ENCODE assay signal across 16 cellular contexts in genomic region chr11:73976451-73977151, GRCh38. TPM values are rescaled to one million over a fixed set of nuclear protein-coding genes. Genes with fewer than 3 reads are reported as not detected.
DNase-seq lines count a peak whose midpoint lies in the region; ATAC-seq, FAIRE-seq and TF ChIP-seq lines count a peak whose summit lies in the region.
"Had no signal": no experiment of that assay in that cellular context is flagged by ENCODE, and none has a peak within 500 bp of the region (broad histone marks: within the 10 kb centered on the region; RNA-seq: fewer than 3 reads in every experiment).

No MANE protein-coding gene starts in this region.

- TF ChIP-seq POLR2A in endothelial cell of umbilical vein (IDR thresholded peaks at IDR 0.05; ENCODE audit: low read depth, low read length), result no peak

- no peak overlapping the region for H3K4me2 ChIP-seq in endothelial cell of umbilical vein (ENCODE audit: insufficient read depth, low read length)

- H3K27me3 Mint-ChIP-seq in activated naive CD4-positive, alpha-beta T cell treated with anti-CD3 and anti-CD28 coated beads, Interleukin-2, amount 10 ng/mL, durations not matched to agents 7 days and 5 days, result no peaks in the 10 kb centered on the region
- H3K27me3 Mint-ChIP-seq in activated naive CD4-positive, alpha-beta T cell treated with anti-CD3 and anti-CD28 coated beads for 36 hours (ENCODE audit: low read depth), result no peaks in the 10 kb centered on the region
- no peaks in the 10 kb centered on the region for H3K27me3 Mint-ChIP-seq in T-helper 17 cell

- H3K9ac ChIP-seq in endothelial cell of umbilical vein (replicated peaks; ENCODE audit: extremely low read depth, insufficient read depth, low read length) (no peak overlapping the region), subcutaneous abdominal adipose tissue (ENCODE audit: low read length in 5 of 5) (no peak overlapping the region)

- no peak overlapping the region for H3K4me3 ChIP-seq in endothelial cell of umbilical vein (replicated peaks in 1 of 3; ENCODE audit: insufficient read depth in 1 of 3, low read depth in 1 of 3, low read length in 3 of 3)
- H3K4me3 ChIP-seq in subcutaneous abdominal adipose tissue (ENCODE audit: low read depth in 1 of 5, low read length in 5 of 5), result no peak overlapping the region
- H3K4me3 ChIP-seq: psoas muscle, SJSA1, tibial artery had no signal

- peak overlapping the region; percentile 99 for H3K27ac Mint-ChIP-seq in activated naive CD4-positive, alpha-beta T cell treated with anti-CD3 and anti-CD28 coated beads, Interleukin-2, amount 10 ng/mL, durations not matched to agents 7 days and 5 days
- no peak overlapping the region for H3K27ac Mint-ChIP-seq in activated naive CD4-positive, alpha-beta T cell treated with anti-CD3 and anti-CD28 coated beads for 36 hours
- peak overlapping the region; percentile 100 for H3K27ac Mint-ChIP-seq in T-helper 17 cell

- no peak for TF ChIP-seq CTCF in endothelial cell of umbilical vein (IDR thresholded peaks at IDR 0.05; ENCODE audit: extremely low read depth in 1 of 2, insufficient read depth in 1 of 2, low read depth in 1 of 2, low read length in 2 of 2)

- no peaks in the 10 kb centered on the region for H3K9me1 ChIP-seq in endothelial cell of umbilical vein (replicated peaks; ENCODE audit: control insufficient read depth, extremely low read depth, insufficient read depth, low read length)

- H3K9me3 ChIP-seq in T-helper 17 cell (ENCODE audit: control insufficient read depth, low read length, poor library complexity, severe bottlenecking), result no peaks in the 10 kb centered on the region
- no peaks in the 10 kb centered on the region for H3K9me3 ChIP-seq in endothelial cell of umbilical vein (replicated peaks; ENCODE audit: control insufficient read depth, insufficient read depth, low read length)
- no peaks in the 10 kb centered on the region for H3K9me3 ChIP-seq in subcutaneous abdominal adipose tissue (ENCODE audit: control insufficient read depth in 5 of 5, low read length in 5 of 5)
- H3K9me3 ChIP-seq: psoas muscle, SJSA1, tibial artery had no signal

- no TSS peak for BruUV-seq in endothelial cell of umbilical vein (replicated peaks; lab: Mats Ljungman, UMichigan)

- H3K4me1 ChIP-seq in endothelial cell of umbilical vein (ENCODE audit: control insufficient read depth, extremely low read depth, insufficient read depth, low read length), result no peaks in the 10 kb centered on the region
- peaks cover 0 to 80% (median 49%) of the 10 kb centered on the region in 5 donors for H3K4me1 ChIP-seq in subcutaneous abdominal adipose tissue (ENCODE audit: control insufficient read depth in 5 of 5, insufficient read depth in 5 of 5, low read length in 5 of 5)
- H3K4me1 ChIP-seq: SJSA1, tibial artery had no signal

- POLR2A ChIA-PET in endothelial cell of umbilical vein (lab: Charles Lee), result no interaction called here

- FAIRE-seq in endothelial cell of umbilical vein (lab: Jason Lieb, UNC), result no peak
- FAIRE-seq: astrocyte, D721Med had no signal

- intact Hi-C loops in activated naive CD4-positive, alpha-beta T cell treated with anti-CD3 and anti-CD28 coated beads for 36 hours (cut with micrococcal nuclease), result no loop called here
- intact Hi-C loops in endothelial cell of umbilical vein (cut with micrococcal nuclease), result no loop called here

- no peaks in the 10 kb centered on the region for H3K9me3 Mint-ChIP-seq in activated naive CD4-positive, alpha-beta T cell treated with anti-CD3 and anti-CD28 coated beads, Interleukin-2, amount 10 ng/mL, durations not matched to agents 7 days and 5 days
- no peaks in the 10 kb centered on the region for H3K9me3 Mint-ChIP-seq in activated naive CD4-positive, alpha-beta T cell treated with anti-CD3 and anti-CD28 coated beads for 36 hours

- ATAC-seq in T-helper 17 cell, result no peak
- ATAC-seq in left lobe of liver, result no peak
- ATAC-seq in GM21381 (IDR thresholded peaks at IDR 0.05; ENCODE audit: unreplicated experiment), result no peak
- ATAC-seq: psoas muscle had no signal

- dilution Hi-C loops in endothelial cell of umbilical vein (cut with MboI; ENCODE audit: extremely low pct_ligation_motif_present, low sequenced_read_pairs), result no loop called here

- peaks cover 86% of the 10 kb centered on the region for H3K4me1 Mint-ChIP-seq in activated naive CD4-positive, alpha-beta T cell treated with anti-CD3 and anti-CD28 coated beads, Interleukin-2, amount 10 ng/mL, durations not matched to agents 7 days and 5 days
- peaks cover 87% of the 10 kb centered on the region for H3K4me1 Mint-ChIP-seq in activated naive CD4-positive, alpha-beta T cell treated with anti-CD3 and anti-CD28 coated beads for 36 hours (ENCODE audit: low read depth)
- peaks cover 70% of the 10 kb centered on the region for H3K4me1 Mint-ChIP-seq in T-helper 17 cell

- H2AFZ ChIP-seq in endothelial cell of umbilical vein (ENCODE audit: low read depth, low read length), result no peak overlapping the region

- H4K20me1 ChIP-seq in endothelial cell of umbilical vein (replicated peaks; ENCODE audit: control insufficient read depth, extremely low read depth, insufficient read depth, low read length), result no peaks in the 10 kb centered on the region

- CTCF ChIA-PET in activated naive CD4-positive, alpha-beta T cell treated with anti-CD3 and anti-CD28 coated beads, Interleukin-2, amount 10 ng/mL, durations not matched to agents 7 days and 5 days (lab: Charles Lee), result interaction anchor here (1.1 kb wide), 1 partner anchor 28 kb away, joined by 3 read pairs; no protein-coding TSS in a partner anchor
- CTCF ChIA-PET in activated naive CD4-positive, alpha-beta T cell treated with anti-CD3 and anti-CD28 coated beads for 36 hours (lab: Charles Lee), result interaction anchor here (0.9 to 1.6 kb wide), 3 partner anchors 10 to 279 kb away, joined by 3 read pairs; no protein-coding TSS in a partner anchor
- CTCF ChIA-PET in endothelial cell of umbilical vein (lab: Charles Lee), result no interaction called here

- H3K79me2 ChIP-seq in endothelial cell of umbilical vein (ENCODE audit: control insufficient read depth, insufficient read depth, low read length), result no peaks in the 10 kb centered on the region

- peaks cover 0 to 10% of the 10 kb centered on the region in 2 experiments for H3K36me3 ChIP-seq in endothelial cell of umbilical vein (ENCODE audit: control insufficient read depth in 2 of 2, extremely low read depth in 1 of 2, insufficient read depth in 2 of 2, low read length in 2 of 2)
- peaks cover 0 to 59% (median 52%) of the 10 kb centered on the region in 5 donors for H3K36me3 ChIP-seq in subcutaneous abdominal adipose tissue (ENCODE audit: control insufficient read depth in 5 of 5, insufficient read depth in 5 of 5, low read length in 5 of 5)
- H3K36me3 ChIP-seq: SJSA1 had no signal

- peaks cover 90% of the 10 kb centered on the region for H3K36me3 Mint-ChIP-seq in activated naive CD4-positive, alpha-beta T cell treated with anti-CD3 and anti-CD28 coated beads, Interleukin-2, amount 10 ng/mL, durations not matched to agents 7 days and 5 days
- H3K36me3 Mint-ChIP-seq in activated naive CD4-positive, alpha-beta T cell treated with anti-CD3 and anti-CD28 coated beads for 36 hours (ENCODE audit: low read depth), result peaks cover 64% of the 10 kb centered on the region
- H3K36me3 Mint-ChIP-seq in T-helper 17 cell (ENCODE audit: low read depth), result peaks cover 17% of the 10 kb centered on the region

- no peaks in the 10 kb centered on the region for H3K27me3 ChIP-seq in endothelial cell of umbilical vein (ENCODE audit: control insufficient read depth in 2 of 2, insufficient read depth in 2 of 2, low read length in 2 of 2)
- no peaks in the 10 kb centered on the region for H3K27me3 ChIP-seq in subcutaneous abdominal adipose tissue (ENCODE audit: control insufficient read depth in 5 of 5, insufficient read depth in 4 of 5, low read length in 5 of 5)
- H3K27me3 ChIP-seq: SJSA1, tibial artery had no signal

- H3K27ac ChIP-seq in endothelial cell of umbilical vein (ENCODE audit: insufficient read depth, low read depth, low read length) (no peak overlapping the region), subcutaneous abdominal adipose tissue (ENCODE audit: low read depth, low read length) (peak overlapping the region; percentile 1)
- H3K27ac ChIP-seq: psoas muscle, SJSA1, tibial artery had no signal

- no peak for DNase-seq in activated naive CD4-positive, alpha-beta T cell treated with anti-CD3 and anti-CD28 coated beads, Interleukin-2, amount 10 ng/mL, durations not matched to agents 7 days and 5 days
- no peak for DNase-seq in activated naive CD4-positive, alpha-beta T cell treated with anti-CD3 and anti-CD28 coated beads for 36 hours
- DNase-seq in T-helper 17 cell (no peak), endothelial cell of umbilical vein (ENCODE audit: low read depth, low spot score) (no peak), left lobe of liver (ENCODE audit: low spot score) (no peak), NCI-H2081 treated with DMSO at 0.1 percent for 48 hours (lab: John Stamatoyannopoulos, UW) (no peak)
- DNase-seq: dermis blood vessel endothelial cell, NCI-H1694, NCI-H446, tibial artery had no signal

- no peak overlapping the region for H3K4me3 Mint-ChIP-seq in activated naive CD4-positive, alpha-beta T cell treated with anti-CD3 and anti-CD28 coated beads, Interleukin-2, amount 10 ng/mL, durations not matched to agents 7 days and 5 days
- no peak overlapping the region for H3K4me3 Mint-ChIP-seq in activated naive CD4-positive, alpha-beta T cell treated with anti-CD3 and anti-CD28 coated beads for 36 hours
- H3K4me3 Mint-ChIP-seq in T-helper 17 cell, result peak overlapping the region; percentile 100

RNA-seq across cellular contexts. Expression of gene UCP2, which starts 6.0 kb away (rescaled TPM):
- 100 to 1,000 TPM; 149 to 157 TPM for total RNA-seq in activated naive CD4-positive, alpha-beta T cell treated with anti-CD3 and anti-CD28 coated beads for 36 hours
- total RNA-seq in T-helper 17 cell, result 100 to 1,000 TPM; 701 to 919 TPM
- total RNA-seq in endothelial cell of umbilical vein, result 12.1 and 16.5 TPM in 2 replicates
- polyA plus RNA-seq in endothelial cell of umbilical vein, result 21.4 and 24.0 TPM in 2 replicates
- polyA plus RNA-seq in endothelial cell of umbilical vein (2011; cell fraction: cytosol; rRNA removed), result 15.8 and 15.9 TPM in 2 replicates
- 7.3 and 9.4 TPM in 2 replicates for polyA plus RNA-seq in endothelial cell of umbilical vein (2011; cell fraction: nucleus; rRNA removed)
- 7.5 and 17.3 TPM in 2 replicates for polyA plus RNA-seq in endothelial cell of umbilical vein (2012)
- 23.4 and 30.6 TPM in 2 replicates for polyA minus RNA-seq in endothelial cell of umbilical vein
- 101 TPM for polyA minus RNA-seq in endothelial cell of umbilical vein (2011; cell fraction: cytosol; rRNA and poly(A)+ RNA removed)
- polyA minus RNA-seq in endothelial cell of umbilical vein (2011; cell fraction: nucleus; rRNA and poly(A)+ RNA removed), result 7.5 and 8.0 TPM in 2 replicates
- 6.1 TPM for total RNA-seq in left lobe of liver

RNA-seq across cellular contexts. Expression of gene DNAJB13, which starts 25.8 kb away (rescaled TPM):
- total RNA-seq in activated naive CD4-positive, alpha-beta T cell treated with anti-CD3 and anti-CD28 coated beads for 36 hours, result under 1 TPM in 1 of 2 experiments, not detected in 1; 0.26 TPM
- total RNA-seq in T-helper 17 cell (under 1 TPM in 1 of 2 donors, not detected in 1; 0.40 TPM), endothelial cell of umbilical vein (0.46 TPM in 1 of 2 replicates, not detected in the other), left lobe of liver (not detected)
- polyA plus RNA-seq in endothelial cell of umbilical vein, result 0.07 TPM in 1 of 2 replicates, not detected in the other
- polyA plus RNA-seq in endothelial cell of umbilical vein (2011; cell fraction: cytosol; rRNA removed), result 0.07 TPM in 1 of 2 replicates, not detected in the other
- 0.22 TPM in 1 of 2 replicates, not detected in the other for polyA plus RNA-seq in endothelial cell of umbilical vein (2011; cell fraction: nucleus; rRNA removed)
- not detected in 2 replicates for polyA plus RNA-seq in endothelial cell of umbilical vein (2012)
- polyA minus RNA-seq in endothelial cell of umbilical vein, result not detected in 2 replicates
- polyA minus RNA-seq in endothelial cell of umbilical vein (2011; cell fraction: cytosol; rRNA and poly(A)+ RNA removed), result not detected
- not detected in 2 replicates for polyA minus RNA-seq in endothelial cell of umbilical vein (2011; cell fraction: nucleus; rRNA and poly(A)+ RNA removed)
- total RNA-seq: dermis blood vessel endothelial cell, psoas muscle, SJSA1 had no signal

RNA-seq across cellular contexts. Expression of gene UCP3, which starts 32.3 kb away (rescaled TPM):
- total RNA-seq in activated naive CD4-positive, alpha-beta T cell treated with anti-CD3 and anti-CD28 coated beads for 36 hours, result under 1 TPM; 0.32 to 0.83 TPM
- 1 to 10 TPM; 5.5 to 6.0 TPM for total RNA-seq in T-helper 17 cell
- total RNA-seq in endothelial cell of umbilical vein, result 1.3 and 1.4 TPM in 2 replicates
- polyA plus RNA-seq in endothelial cell of umbilical vein, result 1.1 and 1.4 TPM in 2 replicates
- 0.58 and 0.78 TPM in 2 replicates for polyA plus RNA-seq in endothelial cell of umbilical vein (2011; cell fraction: cytosol; rRNA removed)
- polyA plus RNA-seq in endothelial cell of umbilical vein (2011; cell fraction: nucleus; rRNA removed), result 7.9 and 8.5 TPM in 2 replicates
- 0.64 and 0.75 TPM in 2 replicates for polyA plus RNA-seq in endothelial cell of umbilical vein (2012)
- 1.3 and 6.6 TPM in 2 replicates for polyA minus RNA-seq in endothelial cell of umbilical vein
- polyA minus RNA-seq in endothelial cell of umbilical vein (2011; cell fraction: cytosol; rRNA and poly(A)+ RNA removed), result 0.61 TPM
- polyA minus RNA-seq in endothelial cell of umbilical vein (2011; cell fraction: nucleus; rRNA and poly(A)+ RNA removed), result 5.2 and 6.1 TPM in 2 replicates
- 0.58 TPM for total RNA-seq in left lobe of liver

Comparison
In these comparisons a context has a peak if more than half of its experiments do, and no peak if none do; other contexts are left out.
1. RNA of gene UCP2, which starts 6.0 kb away (total RNA-seq): 701 to 919 TPM in T-helper 17 cell; 149 to 157 TPM in activated naive CD4-positive, alpha-beta T cell treated with anti-CD3 and anti-CD28 coated beads for 36 hours, 12.1 to 16.5 TPM in endothelial cell of umbilical vein and 6.1 TPM in left lobe of liver (single experiment); every median in the first group is over 4 times any median in the second.